ENCODE assay signal across 8 cellular contexts in genomic region chr12:7188557-7189397, GRCh38. TPM values are rescaled to one million over a fixed set of nuclear protein-coding genes. Genes with fewer than 3 reads are reported as not detected.
DNase-seq lines count a peak whose midpoint lies in the region; ATAC-seq, FAIRE-seq and TF ChIP-seq lines count a peak whose summit lies in the region.

No MANE protein-coding gene starts in this region.

- peak overlapping the region; percentile 85 for H3K4me3 Mint-ChIP-seq in activated naive CD8-positive, alpha-beta T cell treated with anti-CD3 and anti-CD28 coated beads, Interleukin-2, amount 50 U/mL, for 24 hours

- H4K12ac ChIP-seq in trophoblast cell (ENCODE audit: low read depth, low read length), result peak overlapping the region; percentile 70

- peak overlapping the region; percentile 90 for H2AFZ ChIP-seq in trophoblast cell (ENCODE audit: insufficient read depth, low read length, poor library complexity)

- H4K91ac ChIP-seq in trophoblast cell (ENCODE audit: low read depth, low read length), result peak overlapping the region; percentile 7

- H2AK5ac ChIP-seq in trophoblast cell (ENCODE audit: low read length), result no peak overlapping the region

- H3K4me3 ChIP-seq in heart left ventricle, result peak overlapping the region; percentile 67 to 95 (median 78)
- peak overlapping the region; percentile 74 for H3K4me3 ChIP-seq in trophoblast cell (ENCODE audit: low read depth, low read length)
- H3K4me3 ChIP-seq in transverse colon, result peak overlapping the region; percentile 66 to 96 (median 80)

- H3K36me3 Mint-ChIP-seq in activated naive CD8-positive, alpha-beta T cell treated with anti-CD3 and anti-CD28 coated beads, Interleukin-2, amount 50 U/mL, for 24 hours (ENCODE audit: low read depth), result peaks cover 13% of the 10 kb centered on the region

- intact Hi-C loops in heart left ventricle (cut with DNase I) (loop anchor here in 2 of 10 donors (5.0 kb wide), 1 partner anchor 46 kb away; no protein-coding TSS in a partner anchor), transverse colon (cut with DNase I; ENCODE audit: low total_unique reads) (no loop called here)

- 2 to 4% (median 3%) methylated on average over 21 of the region's 21 CpGs for WGBS in heart left ventricle, 4 donors
- no CpG with 5 or more reads among the region's 21 CpGs for WGBS in trophoblast cell (ENCODE audit: extremely low coverage, insufficient coverage, insufficient read length)
- WGBS in transverse colon (ENCODE audit: low coverage in 1 of 2), 2 donors, result 3% methylated on average over 4 to 21 of the region's 21 CpGs

- peak overlapping the region; percentile 78 for H3K9ac ChIP-seq in trophoblast cell (ENCODE audit: low read length)

- H3K36me3 ChIP-seq in heart left ventricle, result peaks cover 0 to 26% (median 17%) of the 10 kb centered on the region in 9 donors
- peaks cover 2% of the 10 kb centered on the region in 2 experiments for H3K36me3 ChIP-seq in trophoblast cell (ENCODE audit: control insufficient read depth in 1 of 2, insufficient read depth in 2 of 2, low read length in 2 of 2)
- H3K36me3 ChIP-seq in transverse colon, result peaks cover 0 to 6% (median 0%) of the 10 kb centered on the region in 4 donors

- H3K27ac ChIP-seq in heart left ventricle, result peak overlapping the region; percentile 68 to 97 (median 87)
- H3K27ac ChIP-seq in trophoblast cell (ENCODE audit: low read depth, low read length), result no peak overlapping the region
- peak overlapping the region; percentile 84 to 94 (median 90) for H3K27ac ChIP-seq in transverse colon

- peak; percentile 61 for ATAC-seq in activated naive CD8-positive, alpha-beta T cell treated with anti-CD3 and anti-CD28 coated beads, Interleukin-2, amount 50 U/mL, for 24 hours
- ATAC-seq in heart left ventricle, result peak; percentile 58 to 79 (median 66)

- DNase-seq in EL (peak; percentile 78), H54 (ENCODE audit: insufficient read length, low spot score) (peak; percentile 63), M059J (ENCODE audit: low read depth) (peak; percentile 79), SKM-1 treated with dmso at 0.1 percent for 144 hours (lab: John Stamatoyannopoulos, UW; ENCODE audit: unreplicated experiment) (peak; percentile 29), heart left ventricle (peak; percentile 59 to 76 (median 70)), trophoblast cell (peak; percentile 49 to 63), transverse colon (peak; percentile 83)
- DNase-seq in activated naive CD8-positive, alpha-beta T cell treated with anti-CD3 and anti-CD28 coated beads, Interleukin-2, amount 50 U/mL, for 24 hours, result peak; percentile 76

- H3K27ac Mint-ChIP-seq in activated naive CD8-positive, alpha-beta T cell treated with anti-CD3 and anti-CD28 coated beads, Interleukin-2, amount 50 U/mL, for 24 hours, result peak overlapping the region; percentile 90

- peak overlapping the region; percentile 91 for H3K4me2 ChIP-seq in trophoblast cell (ENCODE audit: low read length)

- H3K9me3 Mint-ChIP-seq in activated naive CD8-positive, alpha-beta T cell treated with anti-CD3 and anti-CD28 coated beads, Interleukin-2, amount 50 U/mL, for 24 hours, result no peaks in the 10 kb centered on the region

- no peaks in the 10 kb centered on the region for H3K9me3 ChIP-seq in heart left ventricle
- peaks cover 2% of the 10 kb centered on the region for H3K9me3 ChIP-seq in trophoblast cell (ENCODE audit: insufficient read depth, low read depth, low read length)
- no peaks in the 10 kb centered on the region for H3K9me3 ChIP-seq in transverse colon

- no peaks in the 10 kb centered on the region for H3K27me3 Mint-ChIP-seq in activated naive CD8-positive, alpha-beta T cell treated with anti-CD3 and anti-CD28 coated beads, Interleukin-2, amount 50 U/mL, for 24 hours

- no peaks in the 10 kb centered on the region for H3K27me3 ChIP-seq in heart left ventricle
- H3K27me3 ChIP-seq in trophoblast cell (ENCODE audit: insufficient read depth, low read length), result no peaks in the 10 kb centered on the region
- no peaks in the 10 kb centered on the region for H3K27me3 ChIP-seq in transverse colon

- peak overlapping the region; percentile 77 for H4K8ac ChIP-seq in trophoblast cell (ENCODE audit: low read depth, low read length)

- no peak overlapping the region for H3K4ac ChIP-seq in trophoblast cell (ENCODE audit: low read depth, low read length)

- peak overlapping the region; percentile 29 for H3K18ac ChIP-seq in trophoblast cell (ENCODE audit: low read length)

- peak; percentile 34 to 70 (median 53) for TF ChIP-seq CTCF in heart left ventricle (IDR thresholded peaks at IDR 0.05)
- peak; percentile 51 to 63 (median 58) for TF ChIP-seq CTCF in transverse colon (IDR thresholded peaks at IDR 0.05)

- peak overlapping the region; percentile 79 for H3K14ac ChIP-seq in trophoblast cell (ENCODE audit: low read length)

- peak overlapping the region; percentile 29 for H2BK120ac ChIP-seq in trophoblast cell (ENCODE audit: insufficient read depth, low read length, poor library complexity)

- H3K4me1 ChIP-seq in heart left ventricle (peaks cover 4 to 30% (median 13%) of the 10 kb centered on the region in 12 donors), trophoblast cell (ENCODE audit: control insufficient read depth in 1 of 2, insufficient read depth in 2 of 2, low read length in 2 of 2) (peaks cover 4 to 12% of the 10 kb centered on the region in 2 experiments), transverse colon (peaks cover 10 to 24% (median 18%) of the 10 kb centered on the region in 4 donors)

- TF ChIP-seq POLR2A in H54 (IDR thresholded peaks at IDR 0.05; ENCODE audit: low read depth, low read length), result no peak
- TF ChIP-seq POLR2A in heart left ventricle (IDR thresholded peaks at IDR 0.05), result peak in 1 of 2 donors; percentile 5
- TF ChIP-seq POLR2A in transverse colon (IDR thresholded peaks at IDR 0.05), result no peak

- in situ Hi-C loops in transverse colon (cut with MboI; ENCODE audit: low pct_ligation_motif_present in 1 of 4, low pct_unique_long_range_greater_than_20kb in 1 of 4, low sequenced_read_pairs in 3 of 4), result no loop called here

- FAIRE-seq in H54 (lab: Jason Lieb, UNC), result peak; percentile 45

- peak overlapping the region; percentile 22 for H2BK5ac ChIP-seq in trophoblast cell (ENCODE audit: low read depth, low read length, poor library complexity)

- H2BK12ac ChIP-seq in trophoblast cell (ENCODE audit: low read length), result peak overlapping the region; percentile 28

- H3K79me2 ChIP-seq in trophoblast cell (ENCODE audit: control insufficient read depth, insufficient read depth, low read length, poor library complexity), result peaks cover 3% of the 10 kb centered on the region

- H3K23ac ChIP-seq in trophoblast cell (ENCODE audit: low read length), result no peak overlapping the region

- H3K4me1 Mint-ChIP-seq in activated naive CD8-positive, alpha-beta T cell treated with anti-CD3 and anti-CD28 coated beads, Interleukin-2, amount 50 U/mL, for 24 hours, result peaks cover 32% of the 10 kb centered on the region

- peaks cover 11% of the 10 kb centered on the region for H3K79me1 ChIP-seq in trophoblast cell (ENCODE audit: low read length)

- no peak for TF ChIP-seq EP300 in transverse colon (IDR thresholded peaks at IDR 0.05; ENCODE audit: low read depth)

RNA-seq across cellular contexts. Expression of gene PEX5, which starts 0.7 kb away (rescaled TPM):
- total RNA-seq in M059J (2014; rRNA removed; shearing (Covaris generic)), result 13.9 and 18.0 TPM in 2 replicates
- total RNA-seq in heart left ventricle (10 to 100 TPM; 24.9 to 40.1 (median 29.9) TPM), transverse colon (10 to 100 TPM; 23.9 to 86.0 (median 30.3) TPM)
- polyA plus RNA-seq in heart left ventricle, result 10 to 100 TPM in 1 of 2 donors, 1 to 10 TPM in 1; 9.7 to 45.9 TPM
- polyA plus RNA-seq in trophoblast cell (2013), result 7.2 and 7.9 TPM in 2 replicates

RNA-seq across cellular contexts. Expression of gene CLSTN3, which starts 58.6 kb away (rescaled TPM):
- 7.7 and 29.7 TPM in 2 replicates for total RNA-seq in M059J (2014; rRNA removed; shearing (Covaris generic))
- total RNA-seq in heart left ventricle, result 10 to 100 TPM in 2 of 9 donors, 1 to 10 TPM in 7; 3.3 to 18.7 (median 4.1) TPM
- 1 to 10 TPM; 3.1 to 4.2 TPM for polyA plus RNA-seq in heart left ventricle
- 28.4 and 33.1 TPM in 2 replicates for polyA plus RNA-seq in trophoblast cell (2013)
- total RNA-seq in transverse colon, result 10 to 100 TPM; 13.9 to 98.7 (median 24.4) TPM

Comparison
In these comparisons a context has a peak if more than half of its experiments do, and no peak if none do; other contexts are left out.
1. DNase-seq: peak in every context shown above with its lines; median percentile 83 in transverse colon; 79 in M059J; 78 in EL; 76 in activated naive CD8-positive, alpha-beta T cell treated with anti-CD3 and anti-CD28 coated beads, Interleukin-2, amount 50 U/mL, for 24 hours; 70 in heart left ventricle; 63 in H54; 56 in trophoblast cell; 29 in SKM-1 treated with dmso at 0.1 percent for 144 hours.